ENCODE assay signal across 1 cellular context in the genomic region with DNA sequence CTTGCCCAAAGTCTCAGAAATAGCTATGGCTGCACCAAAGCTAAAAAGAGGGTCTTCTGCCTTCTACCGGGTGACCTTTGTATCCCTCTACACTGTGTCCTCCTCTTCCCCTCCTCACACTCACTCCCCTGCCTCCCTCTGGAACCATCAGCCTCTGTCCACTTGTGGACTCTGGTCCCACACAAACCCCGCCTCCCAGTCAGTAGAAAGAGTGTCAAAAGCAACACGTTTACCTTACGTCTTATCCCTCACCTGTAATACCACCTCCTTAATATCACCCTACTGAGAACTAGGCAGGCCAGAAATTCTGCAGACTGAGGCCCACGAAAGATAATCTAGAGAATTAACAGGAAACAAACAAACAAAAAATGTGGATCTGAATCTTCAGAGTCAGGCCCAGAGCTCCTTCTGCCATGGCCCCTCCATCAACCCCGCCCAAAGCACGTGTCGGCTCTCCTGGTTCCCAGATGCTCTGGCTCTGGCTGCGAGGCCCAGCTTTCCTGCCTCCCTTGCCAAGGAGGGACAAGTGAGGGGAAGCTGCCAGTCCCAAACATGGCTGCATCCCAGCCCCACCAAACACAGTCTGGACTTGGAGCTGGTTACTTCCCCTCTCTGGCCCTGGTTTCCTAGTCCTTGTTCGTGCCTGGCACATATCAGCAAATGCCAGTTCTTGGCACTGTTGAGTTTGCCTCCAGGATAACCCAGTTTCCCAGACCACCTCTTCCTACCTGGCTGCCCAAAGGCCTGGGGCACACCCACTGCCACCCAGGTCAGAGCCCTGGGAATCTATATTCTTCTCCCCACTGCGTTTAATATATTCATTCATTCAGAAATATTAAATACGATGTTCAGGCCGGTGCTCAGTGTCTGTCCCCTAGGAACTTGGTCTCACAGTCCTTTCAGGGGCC.
TF ChIP-seq lines count a peak whose summit lies in the region.

No MANE protein-coding gene starts in this region.

TF ChIP-seq in HepG2, 621 proteins besides CTCF, POLR2A, EP300 and RAD21 (continued from another document and continues in another):
- TF ChIP-seq, protein P1, sequence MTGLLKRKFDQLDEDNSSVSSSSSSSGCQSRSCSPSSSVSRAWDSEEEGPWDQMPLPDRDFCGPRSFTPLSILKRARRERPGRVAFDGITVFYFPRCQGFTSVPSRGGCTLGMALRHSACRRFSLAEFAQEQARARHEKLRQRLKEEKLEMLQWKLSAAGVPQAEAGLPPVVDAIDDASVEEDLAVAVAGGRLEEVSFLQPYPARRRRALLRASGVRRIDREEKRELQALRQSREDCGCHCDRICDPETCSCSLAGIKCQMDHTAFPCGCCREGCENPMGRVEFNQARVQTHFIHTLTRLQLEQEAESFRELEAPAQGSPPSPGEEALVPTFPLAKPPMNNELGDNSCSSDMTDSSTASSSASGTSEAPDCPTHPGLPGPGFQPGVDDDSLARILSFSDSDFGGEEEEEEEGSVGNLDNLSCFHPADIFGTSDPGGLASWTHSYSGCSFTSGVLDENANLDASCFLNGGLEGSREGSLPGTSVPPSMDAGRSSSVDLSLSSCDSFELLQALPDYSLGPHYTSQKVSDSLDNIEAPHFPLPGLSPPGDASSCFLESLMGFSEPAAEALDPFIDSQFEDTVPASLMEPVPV (CRISPR knock-in tag; IDR thresholded peaks at IDR 0.05): peak; percentile 59; the same call in 1 of the 2 replicates
- TF ChIP-seq ZNF780A (CRISPR knock-in tag; IDR thresholded peaks at IDR 0.05): no peak
- TF ChIP-seq, protein P2, sequence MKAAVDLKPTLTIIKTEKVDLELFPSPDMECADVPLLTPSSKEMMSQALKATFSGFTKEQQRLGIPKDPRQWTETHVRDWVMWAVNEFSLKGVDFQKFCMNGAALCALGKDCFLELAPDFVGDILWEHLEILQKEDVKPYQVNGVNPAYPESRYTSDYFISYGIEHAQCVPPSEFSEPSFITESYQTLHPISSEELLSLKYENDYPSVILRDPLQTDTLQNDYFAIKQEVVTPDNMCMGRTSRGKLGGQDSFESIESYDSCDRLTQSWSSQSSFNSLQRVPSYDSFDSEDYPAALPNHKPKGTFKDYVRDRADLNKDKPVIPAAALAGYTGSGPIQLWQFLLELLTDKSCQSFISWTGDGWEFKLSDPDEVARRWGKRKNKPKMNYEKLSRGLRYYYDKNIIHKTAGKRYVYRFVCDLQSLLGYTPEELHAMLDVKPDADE (CRISPR knock-in tag; IDR thresholded peaks at IDR 0.05): 0 out of 2 replicates have a peak, but pooled peaks have one; percentile 78
- TF ChIP-seq ZNF234 (CRISPR knock-in tag; conservative IDR thresholded peaks at IDR 0.05): no peak
- TF ChIP-seq TCF12 (IDR thresholded peaks at IDR 0.05): no peak
- TF ChIP-seq TCF12 (CRISPR knock-in tag; IDR thresholded peaks at IDR 0.05): no peak
- TF ChIP-seq, protein P3, sequence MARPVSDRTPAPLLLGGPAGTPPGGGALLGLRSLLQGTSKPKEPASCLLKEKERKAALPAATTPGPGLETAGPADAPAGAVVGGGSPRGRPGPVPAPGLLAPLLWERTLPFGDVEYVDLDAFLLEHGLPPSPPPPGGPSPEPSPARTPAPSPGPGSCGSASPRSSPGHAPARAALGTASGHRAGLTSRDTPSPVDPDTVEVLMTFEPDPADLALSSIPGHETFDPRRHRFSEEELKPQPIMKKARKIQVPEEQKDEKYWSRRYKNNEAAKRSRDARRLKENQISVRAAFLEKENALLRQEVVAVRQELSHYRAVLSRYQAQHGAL (CRISPR knock-in tag; IDR thresholded peaks at IDR 0.05; ENCODE audit: not compliant biosample characterization): no peak
- TF ChIP-seq, protein P4, sequence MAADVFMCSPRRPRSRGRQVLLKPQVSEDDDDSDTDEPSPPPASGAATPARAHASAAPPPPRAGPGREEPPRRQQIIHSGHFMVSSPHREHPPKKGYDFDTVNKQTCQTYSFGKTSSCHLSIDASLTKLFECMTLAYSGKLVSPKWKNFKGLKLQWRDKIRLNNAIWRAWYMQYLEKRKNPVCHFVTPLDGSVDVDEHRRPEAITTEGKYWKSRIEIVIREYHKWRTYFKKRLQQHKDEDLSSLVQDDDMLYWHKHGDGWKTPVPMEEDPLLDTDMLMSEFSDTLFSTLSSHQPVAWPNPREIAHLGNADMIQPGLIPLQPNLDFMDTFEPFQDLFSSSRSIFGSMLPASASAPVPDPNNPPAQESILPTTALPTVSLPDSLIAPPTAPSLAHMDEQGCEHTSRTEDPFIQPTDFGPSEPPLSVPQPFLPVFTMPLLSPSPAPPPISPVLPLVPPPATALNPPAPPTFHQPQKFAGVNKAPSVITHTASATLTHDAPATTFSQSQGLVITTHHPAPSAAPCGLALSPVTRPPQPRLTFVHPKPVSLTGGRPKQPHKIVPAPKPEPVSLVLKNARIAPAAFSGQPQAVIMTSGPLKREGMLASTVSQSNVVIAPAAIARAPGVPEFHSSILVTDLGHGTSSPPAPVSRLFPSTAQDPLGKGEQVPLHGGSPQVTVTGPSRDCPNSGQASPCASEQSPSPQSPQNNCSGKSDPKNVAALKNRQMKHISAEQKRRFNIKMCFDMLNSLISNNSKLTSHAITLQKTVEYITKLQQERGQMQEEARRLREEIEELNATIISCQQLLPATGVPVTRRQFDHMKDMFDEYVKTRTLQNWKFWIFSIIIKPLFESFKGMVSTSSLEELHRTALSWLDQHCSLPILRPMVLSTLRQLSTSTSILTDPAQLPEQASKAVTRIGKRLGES (CRISPR knock-in tag; IDR thresholded peaks at IDR 0.05; ENCODE audit: borderline replicate concordance): no peak
- no peak for TF ChIP-seq STAT5B (CRISPR knock-in tag; IDR thresholded peaks at IDR 0.05)
- peak; percentile 54; the same call in 1 of the 2 replicates for TF ChIP-seq ZNF891 (CRISPR knock-in tag; IDR thresholded peaks at IDR 0.05)
- 0 out of 2 replicates have a peak, but pooled peaks have one; percentile 22 for TF ChIP-seq MIER3 (CRISPR knock-in tag; IDR thresholded peaks at IDR 0.05; ENCODE audit: borderline replicate concordance)
- no peak for TF ChIP-seq ZNF230 (CRISPR knock-in tag; IDR thresholded peaks at IDR 0.05)
- TF ChIP-seq ZNF235 (CRISPR knock-in tag; IDR thresholded peaks at IDR 0.05; ENCODE audit: borderline replicate concordance): no peak
- TF ChIP-seq REPIN1 (CRISPR knock-in tag; IDR thresholded peaks at IDR 0.05; ENCODE audit: borderline replicate concordance, low read depth): peak; percentile 25; the same call in 1 of the 2 replicates
- TF ChIP-seq, protein P5, sequence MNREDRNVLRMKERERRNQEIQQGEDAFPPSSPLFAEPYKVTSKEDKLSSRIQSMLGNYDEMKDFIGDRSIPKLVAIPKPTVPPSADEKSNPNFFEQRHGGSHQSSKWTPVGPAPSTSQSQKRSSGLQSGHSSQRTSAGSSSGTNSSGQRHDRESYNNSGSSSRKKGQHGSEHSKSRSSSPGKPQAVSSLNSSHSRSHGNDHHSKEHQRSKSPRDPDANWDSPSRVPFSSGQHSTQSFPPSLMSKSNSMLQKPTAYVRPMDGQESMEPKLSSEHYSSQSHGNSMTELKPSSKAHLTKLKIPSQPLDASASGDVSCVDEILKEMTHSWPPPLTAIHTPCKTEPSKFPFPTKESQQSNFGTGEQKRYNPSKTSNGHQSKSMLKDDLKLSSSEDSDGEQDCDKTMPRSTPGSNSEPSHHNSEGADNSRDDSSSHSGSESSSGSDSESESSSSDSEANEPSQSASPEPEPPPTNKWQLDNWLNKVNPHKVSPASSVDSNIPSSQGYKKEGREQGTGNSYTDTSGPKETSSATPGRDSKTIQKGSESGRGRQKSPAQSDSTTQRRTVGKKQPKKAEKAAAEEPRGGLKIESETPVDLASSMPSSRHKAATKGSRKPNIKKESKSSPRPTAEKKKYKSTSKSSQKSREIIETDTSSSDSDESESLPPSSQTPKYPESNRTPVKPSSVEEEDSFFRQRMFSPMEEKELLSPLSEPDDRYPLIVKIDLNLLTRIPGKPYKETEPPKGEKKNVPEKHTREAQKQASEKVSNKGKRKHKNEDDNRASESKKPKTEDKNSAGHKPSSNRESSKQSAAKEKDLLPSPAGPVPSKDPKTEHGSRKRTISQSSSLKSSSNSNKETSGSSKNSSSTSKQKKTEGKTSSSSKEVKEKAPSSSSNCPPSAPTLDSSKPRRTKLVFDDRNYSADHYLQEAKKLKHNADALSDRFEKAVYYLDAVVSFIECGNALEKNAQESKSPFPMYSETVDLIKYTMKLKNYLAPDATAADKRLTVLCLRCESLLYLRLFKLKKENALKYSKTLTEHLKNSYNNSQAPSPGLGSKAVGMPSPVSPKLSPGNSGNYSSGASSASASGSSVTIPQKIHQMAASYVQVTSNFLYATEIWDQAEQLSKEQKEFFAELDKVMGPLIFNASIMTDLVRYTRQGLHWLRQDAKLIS (CRISPR knock-in tag; IDR thresholded peaks at IDR 0.05): no peak
- TF ChIP-seq, protein P6, sequence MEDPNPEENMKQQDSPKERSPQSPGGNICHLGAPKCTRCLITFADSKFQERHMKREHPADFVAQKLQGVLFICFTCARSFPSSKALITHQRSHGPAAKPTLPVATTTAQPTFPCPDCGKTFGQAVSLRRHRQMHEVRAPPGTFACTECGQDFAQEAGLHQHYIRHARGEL (CRISPR knock-in tag; IDR thresholded peaks at IDR 0.05): no peak
- peak; percentile 97 for TF ChIP-seq ZNF263 (CRISPR knock-in tag; IDR thresholded peaks at IDR 0.05)
- no peak for TF ChIP-seq U2AF2 (IDR thresholded peaks at IDR 0.05; ENCODE audit: low read depth, low read length)
- TF ChIP-seq, protein P7, sequence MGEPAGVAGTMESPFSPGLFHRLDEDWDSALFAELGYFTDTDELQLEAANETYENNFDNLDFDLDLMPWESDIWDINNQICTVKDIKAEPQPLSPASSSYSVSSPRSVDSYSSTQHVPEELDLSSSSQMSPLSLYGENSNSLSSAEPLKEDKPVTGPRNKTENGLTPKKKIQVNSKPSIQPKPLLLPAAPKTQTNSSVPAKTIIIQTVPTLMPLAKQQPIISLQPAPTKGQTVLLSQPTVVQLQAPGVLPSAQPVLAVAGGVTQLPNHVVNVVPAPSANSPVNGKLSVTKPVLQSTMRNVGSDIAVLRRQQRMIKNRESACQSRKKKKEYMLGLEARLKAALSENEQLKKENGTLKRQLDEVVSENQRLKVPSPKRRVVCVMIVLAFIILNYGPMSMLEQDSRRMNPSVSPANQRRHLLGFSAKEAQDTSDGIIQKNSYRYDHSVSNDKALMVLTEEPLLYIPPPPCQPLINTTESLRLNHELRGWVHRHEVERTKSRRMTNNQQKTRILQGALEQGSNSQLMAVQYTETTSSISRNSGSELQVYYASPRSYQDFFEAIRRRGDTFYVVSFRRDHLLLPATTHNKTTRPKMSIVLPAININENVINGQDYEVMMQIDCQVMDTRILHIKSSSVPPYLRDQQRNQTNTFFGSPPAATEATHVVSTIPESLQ (CRISPR knock-in tag; conservative IDR thresholded peaks at IDR 0.05): no peak
- TF ChIP-seq PITX1 (CRISPR knock-in tag; IDR thresholded peaks at IDR 0.05): peak; percentile 47; the same call in 1 of the 2 replicates
- TF ChIP-seq REL (CRISPR knock-in tag; conservative IDR thresholded peaks at IDR 0.05): no peak
- peak; percentile 55; the same call in 1 of the 2 replicates for TF ChIP-seq ZNF773 (CRISPR knock-in tag; IDR thresholded peaks at IDR 0.05; ENCODE audit: borderline replicate concordance)
- no peak for TF ChIP-seq ZSCAN30 (CRISPR knock-in tag; IDR thresholded peaks at IDR 0.05)
- no peak for TF ChIP-seq NKX3-1 (CRISPR knock-in tag; IDR thresholded peaks at IDR 0.05)
- no peak for TF ChIP-seq ZNF790 (CRISPR knock-in tag; IDR thresholded peaks at IDR 0.05; ENCODE audit: borderline replicate concordance)
- TF ChIP-seq, protein P8, sequence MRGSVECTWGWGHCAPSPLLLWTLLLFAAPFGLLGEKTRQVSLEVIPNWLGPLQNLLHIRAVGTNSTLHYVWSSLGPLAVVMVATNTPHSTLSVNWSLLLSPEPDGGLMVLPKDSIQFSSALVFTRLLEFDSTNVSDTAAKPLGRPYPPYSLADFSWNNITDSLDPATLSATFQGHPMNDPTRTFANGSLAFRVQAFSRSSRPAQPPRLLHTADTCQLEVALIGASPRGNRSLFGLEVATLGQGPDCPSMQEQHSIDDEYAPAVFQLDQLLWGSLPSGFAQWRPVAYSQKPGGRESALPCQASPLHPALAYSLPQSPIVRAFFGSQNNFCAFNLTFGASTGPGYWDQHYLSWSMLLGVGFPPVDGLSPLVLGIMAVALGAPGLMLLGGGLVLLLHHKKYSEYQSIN (CRISPR knock-in tag; IDR thresholded peaks at IDR 0.05; ENCODE audit: borderline replicate concordance): no peak
- TF ChIP-seq, protein P9, sequence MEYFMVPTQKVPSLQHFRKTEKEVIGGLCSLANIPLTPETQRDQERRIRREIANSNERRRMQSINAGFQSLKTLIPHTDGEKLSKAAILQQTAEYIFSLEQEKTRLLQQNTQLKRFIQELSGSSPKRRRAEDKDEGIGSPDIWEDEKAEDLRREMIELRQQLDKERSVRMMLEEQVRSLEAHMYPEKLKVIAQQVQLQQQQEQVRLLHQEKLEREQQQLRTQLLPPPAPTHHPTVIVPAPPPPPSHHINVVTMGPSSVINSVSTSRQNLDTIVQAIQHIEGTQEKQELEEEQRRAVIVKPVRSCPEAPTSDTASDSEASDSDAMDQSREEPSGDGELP (IDR thresholded peaks at IDR 0.05; ENCODE audit: borderline replicate concordance, low read depth): 0 out of 2 replicates have a peak, but pooled peaks have one; percentile 23
- no peak for TF ChIP-seq ZNF775 (CRISPR knock-in tag; IDR thresholded peaks at IDR 0.05; ENCODE audit: borderline replicate concordance)
- no peak for TF ChIP-seq HOXA7 (CRISPR knock-in tag; IDR thresholded peaks at IDR 0.05)
- no peak for TF ChIP-seq ZBTB42 (CRISPR knock-in tag; IDR thresholded peaks at IDR 0.05)
- no peak; the same call in 1 of the 2 replicates for TF ChIP-seq ZNF326 (CRISPR knock-in tag; IDR thresholded peaks at IDR 0.05; ENCODE audit: borderline replicate concordance)
- TF ChIP-seq ZMAT3 (CRISPR knock-in tag; conservative IDR thresholded peaks at IDR 0.05): peak; percentile 97
- no peak for TF ChIP-seq KLF6 (CRISPR knock-in tag; IDR thresholded peaks at IDR 0.05)
- TF ChIP-seq, protein P10, sequence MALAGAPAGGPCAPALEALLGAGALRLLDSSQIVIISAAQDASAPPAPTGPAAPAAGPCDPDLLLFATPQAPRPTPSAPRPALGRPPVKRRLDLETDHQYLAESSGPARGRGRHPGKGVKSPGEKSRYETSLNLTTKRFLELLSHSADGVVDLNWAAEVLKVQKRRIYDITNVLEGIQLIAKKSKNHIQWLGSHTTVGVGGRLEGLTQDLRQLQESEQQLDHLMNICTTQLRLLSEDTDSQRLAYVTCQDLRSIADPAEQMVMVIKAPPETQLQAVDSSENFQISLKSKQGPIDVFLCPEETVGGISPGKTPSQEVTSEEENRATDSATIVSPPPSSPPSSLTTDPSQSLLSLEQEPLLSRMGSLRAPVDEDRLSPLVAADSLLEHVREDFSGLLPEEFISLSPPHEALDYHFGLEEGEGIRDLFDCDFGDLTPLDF (CRISPR knock-in tag; IDR thresholded peaks at IDR 0.05): no peak
- peak; percentile 63; the same call in 1 of the 2 replicates for TF ChIP-seq ZNF788 (CRISPR knock-in tag; IDR thresholded peaks at IDR 0.05; ENCODE audit: borderline replicate concordance)
- TF ChIP-seq TOE1 (CRISPR knock-in tag; IDR thresholded peaks at IDR 0.05): no peak
- TF ChIP-seq ZNF749 (CRISPR knock-in tag; IDR thresholded peaks at IDR 0.05; ENCODE audit: borderline replicate concordance): 0 out of 2 replicates have a peak, but pooled peaks have one; percentile 23
- no peak for TF ChIP-seq ZSCAN12 (CRISPR knock-in tag; IDR thresholded peaks at IDR 0.05)
- TF ChIP-seq, protein P11, sequence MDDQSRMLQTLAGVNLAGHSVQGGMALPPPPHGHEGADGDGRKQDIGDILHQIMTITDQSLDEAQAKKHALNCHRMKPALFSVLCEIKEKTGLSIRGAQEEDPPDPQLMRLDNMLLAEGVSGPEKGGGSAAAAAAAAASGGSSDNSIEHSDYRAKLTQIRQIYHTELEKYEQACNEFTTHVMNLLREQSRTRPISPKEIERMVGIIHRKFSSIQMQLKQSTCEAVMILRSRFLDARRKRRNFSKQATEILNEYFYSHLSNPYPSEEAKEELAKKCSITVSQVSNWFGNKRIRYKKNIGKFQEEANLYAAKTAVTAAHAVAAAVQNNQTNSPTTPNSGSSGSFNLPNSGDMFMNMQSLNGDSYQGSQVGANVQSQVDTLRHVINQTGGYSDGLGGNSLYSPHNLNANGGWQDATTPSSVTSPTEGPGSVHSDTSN (CRISPR knock-in tag; IDR thresholded peaks at IDR 0.05; ENCODE audit: borderline replicate concordance): 0 out of 2 replicates have a peak, but pooled peaks have one; percentile 39
